Comparison of ENCODE assay signal across 8 cellular contexts in genomic region chr3:102129774-102130608, GRCh38.
DNase-seq lines count a peak whose midpoint lies in the region; TF ChIP-seq lines count a peak whose summit lies in the region.

No MANE protein-coding gene starts in this region.

- H3K9me3 ChIP-seq in OCI-LY1 (ENCODE audit: low read length): no peaks in the 10 kb centered on the region
- H3K9me3 ChIP-seq in sigmoid colon: no peaks in the 10 kb centered on the region
- H3K9me3 ChIP-seq in testis: no peaks in the 10 kb centered on the region

- H3K79me2 ChIP-seq in OCI-LY1 (ENCODE audit: insufficient read depth, low read length): no peaks in the 10 kb centered on the region

- no peaks in the 10 kb centered on the region for H3K9me2 ChIP-seq in OCI-LY1 (ENCODE audit: low read depth, low read length)

- H3K36me3 ChIP-seq in OCI-LY1 (ENCODE audit: insufficient read depth, low read length) (no peaks in the 10 kb centered on the region), sigmoid colon (no peaks in the 10 kb centered on the region), testis (ENCODE audit: low read depth, missing control alignments) (no peaks in the 10 kb centered on the region)

- no peak for TF ChIP-seq CTCF in OCI-LY1 (IDR thresholded peaks at IDR 0.05; ENCODE audit: low read length)
- TF ChIP-seq CTCF in sigmoid colon (IDR thresholded peaks at IDR 0.05): no peak
- TF ChIP-seq CTCF in testis (IDR thresholded peaks at IDR 0.05): no peak

- TF ChIP-seq POLR2A in sigmoid colon (IDR thresholded peaks at IDR 0.05) (no peak), testis (IDR thresholded peaks at IDR 0.05) (no peak)

- no peaks in the 10 kb centered on the region for H4K20me1 ChIP-seq in OCI-LY1 (ENCODE audit: insufficient read depth, low read length)

- TF ChIP-seq EP300 in sigmoid colon (IDR thresholded peaks at IDR 0.05): peak; percentile 97 to 99 (median 98)

- H3K27ac ChIP-seq in OCI-LY1 (ENCODE audit: low read depth, low read length, poor library complexity, severe bottlenecking) (no peak overlapping the region), sigmoid colon (peak overlapping the region; percentile 81 to 92 (median 84)), testis (peak overlapping the region in 1 of 2 donors; percentile 36)

- 31 to 55% methylated on average over 3 of the region's 3 CpGs for WGBS in sigmoid colon, 2 donors
- WGBS in testis, 2 donors: 39 to 43% methylated on average over 3 of the region's 3 CpGs

- H3K27me3 ChIP-seq in OCI-LY1 (ENCODE audit: insufficient read depth, low read length): no peaks in the 10 kb centered on the region
- H3K27me3 ChIP-seq in sigmoid colon: no peaks in the 10 kb centered on the region
- no peaks in the 10 kb centered on the region for H3K27me3 ChIP-seq in testis

- H3K9ac ChIP-seq in OCI-LY1 (ENCODE audit: low read length): no peak overlapping the region

- peak; percentile 26 for DNase-seq in GDM1 (lab: John Stamatoyannopoulos, UW)
- DNase-seq in fibroblast of gingiva (ENCODE audit: low read depth): peak; percentile 45
- DNase-seq in sigmoid colon: peak; percentile 90
- DNase-seq in T-helper 2 cell: no peak
- no peak for DNase-seq in testis
- no peak for DNase-seq in NCI-H2029 treated with DMSO at 0.1 percent for 48 hours (lab: John Stamatoyannopoulos, UW)
- no peak for DNase-seq in H4 (ENCODE audit: low spot score)

- no peak overlapping the region for H3K4me2 ChIP-seq in OCI-LY1 (ENCODE audit: low read length)

- no peaks in the 10 kb centered on the region for H3F3A ChIP-seq in OCI-LY1 (ENCODE audit: insufficient read depth, low read length)

- peaks cover 6% of the 10 kb centered on the region for H3K4me1 ChIP-seq in OCI-LY1 (ENCODE audit: insufficient read depth, low read length, severe bottlenecking)
- H3K4me1 ChIP-seq in sigmoid colon: peaks cover 0 to 33% (median 23%) of the 10 kb centered on the region in 4 donors
- H3K4me1 ChIP-seq in testis: no peaks in the 10 kb centered on the region

- H3K4me3 ChIP-seq in OCI-LY1 (ENCODE audit: low read depth, low read length, poor library complexity, severe bottlenecking): no peak overlapping the region
- H3K4me3 ChIP-seq in sigmoid colon: no peak overlapping the region
- H3K4me3 ChIP-seq in testis: no peak overlapping the region

- intact Hi-C loops in sigmoid colon (cut with DNase I) (loop anchor here (1.0 to 10.0 kb wide), 5 partner anchors 48 to 303 kb away; partner anchors contain the start of gene NFKBIZ), testis (cut with DNase I; ENCODE audit: low total_unique reads) (no loop called here)

- H2AFZ ChIP-seq in OCI-LY1 (ENCODE audit: low read length): peak overlapping the region; percentile 41; the same call in 1 of the 2 replicates

Comparison
In these comparisons a context has a peak if more than half of its experiments do, and no peak if none do; other contexts are left out.
1. DNase-seq: peak in GDM1 (single experiment), fibroblast of gingiva (single experiment) and sigmoid colon (single experiment); none in T-helper 2 cell (0 of 5), testis (single experiment), NCI-H2029 treated with DMSO at 0.1 percent for 48 hours (single experiment) and H4 (single experiment).